9 cellular contexts compared by ENCODE assay signal in the genomic region with DNA sequence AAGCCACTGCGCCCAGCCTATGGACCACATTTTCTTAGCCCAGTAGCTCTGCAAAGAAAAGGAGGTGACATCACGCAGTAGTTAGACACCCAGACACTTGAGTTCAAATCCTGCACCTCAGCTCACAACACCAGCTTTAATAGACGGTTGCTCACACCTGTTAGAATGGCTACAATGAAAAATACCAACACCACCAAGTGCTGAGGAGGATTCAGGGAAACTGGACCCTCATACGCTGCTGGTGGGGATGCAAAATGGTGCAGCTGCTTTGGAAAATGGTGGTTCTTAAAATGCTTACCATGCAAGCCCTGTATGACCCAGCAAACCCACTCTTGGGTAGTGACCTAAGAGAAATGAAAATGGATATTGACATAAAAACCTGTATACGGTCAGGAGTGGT. TPM values are rescaled to one million over a fixed set of nuclear protein-coding genes. Genes with fewer than 3 reads are reported as not detected.
"Had no signal": no experiment of that assay in that cellular context is flagged by ENCODE, and none has a peak within 500 bp of the region (broad histone marks: within the 10 kb centered on the region; RNA-seq: fewer than 3 reads in every experiment).

No MANE protein-coding gene starts in this region.

- ATAC-seq: GM12878 had no signal

- FAIRE-seq: G401.6, GM12878, GM12891, GM12892, GM18507, GM19239 had no signal

- H3K4me3 ChIP-seq: GM12878 had no signal

- DNase-seq: GDM1, GF-D8 had no signal

RNA-seq across cellular contexts. Expression of gene TSPAN16, which starts 22.0 kb away (rescaled TPM):
- total RNA-seq: G401, GM12878 had no signal
- polyA plus RNA-seq: GM12878 had no signal

RNA-seq across cellular contexts. Expression of gene ANGPTL8, which starts 34.6 kb away (rescaled TPM):
- total RNA-seq: G401, GM12878 had no signal
- polyA plus RNA-seq: GM12878 had no signal
